In genomic region chr14:61298834-61299233, GRCh38 we compare ENCODE assay signal across 1 cellular context.
TF ChIP-seq lines count a peak whose summit lies in the region.

No MANE protein-coding gene starts in this region.

TF ChIP-seq in HEK293T, 16 proteins besides CTCF, POLR2A, EP300 and RAD21 (continued from another document):
- no peak for TF ChIP-seq TARDBP (IDR thresholded peaks at IDR 0.05)
- no peak for TF ChIP-seq BHLHE40 (IDR thresholded peaks at IDR 0.05; ENCODE audit: borderline replicate concordance)
- no peak for TF ChIP-seq PKNOX1 (IDR thresholded peaks at IDR 0.05)
- no peak for TF ChIP-seq SP1 (IDR thresholded peaks at IDR 0.05)
- no peak for TF ChIP-seq FOXK2 (IDR thresholded peaks at IDR 0.05)
